In genomic region chr1:46535063-46535462, GRCh38 we compare ENCODE assay signal across 9 cellular contexts. TPM values are rescaled to one million over a fixed set of nuclear protein-coding genes. Genes with fewer than 3 reads are reported as not detected.
DNase-seq lines count a peak whose midpoint lies in the region; ATAC-seq, FAIRE-seq and TF ChIP-seq lines count a peak whose summit lies in the region.
"Had no signal": no experiment of that assay in that cellular context is flagged by ENCODE, and none has a peak within 500 bp of the region (broad histone marks: within the 10 kb centered on the region; RNA-seq: fewer than 3 reads in every experiment).

No MANE protein-coding gene starts in this region.

- TF ChIP-seq POLR2A in body of pancreas (IDR thresholded peaks at IDR 0.05), result no peak

- peaks cover 0 to 11% (median 0%) of the 10 kb centered on the region in 11 donors for H3K9me3 Mint-ChIP-seq in naive thymus-derived CD4-positive, alpha-beta T cell

- no peak overlapping the region for H3K27ac ChIP-seq in body of pancreas
- H3K27ac ChIP-seq in pancreas, result no peak overlapping the region
- H3K27ac ChIP-seq in naive thymus-derived CD4-positive, alpha-beta T cell (ENCODE audit: low read depth, low read length), result no peak overlapping the region

- H3K27me3 Mint-ChIP-seq in naive thymus-derived CD4-positive, alpha-beta T cell, result peaks cover 0 to 52% (median 0%) of the 10 kb centered on the region in 5 donors

- peaks cover 0 to 2% (median 0%) of the 10 kb centered on the region in 5 donors for H3K36me3 Mint-ChIP-seq in naive thymus-derived CD4-positive, alpha-beta T cell

- FAIRE-seq in pancreas (lab: Jason Lieb, UNC), result no peak

- H3K27ac Mint-ChIP-seq in naive thymus-derived CD4-positive, alpha-beta T cell, result no peak overlapping the region

- H3K4me3 ChIP-seq in body of pancreas (no peak overlapping the region), pancreas (no peak overlapping the region)
- no peak overlapping the region for H3K4me3 ChIP-seq in naive thymus-derived CD4-positive, alpha-beta T cell (ENCODE audit: low read length)

- H3K4me1 Mint-ChIP-seq in naive thymus-derived CD4-positive, alpha-beta T cell, result peaks cover 0 to 10% (median 5%) of the 10 kb centered on the region in 7 donors

- WGBS in body of pancreas, 2 donors, result 38 to 48% methylated on average over 2 of the region's 2 CpGs
- 44 to 50% methylated on average over 2 of the region's 2 CpGs for WGBS in pancreas, 2 donors

- TF ChIP-seq CTCF in body of pancreas (IDR thresholded peaks at IDR 0.05) (peak; percentile 5 to 47 (median 32)), pancreas (IDR thresholded peaks at IDR 0.05) (no peak)

- H3K4me3 Mint-ChIP-seq in naive thymus-derived CD4-positive, alpha-beta T cell, result peak overlapping the region in 2 of 10 donors; percentile 4 to 38

- CTCF ChIA-PET in naive thymus-derived CD4-positive, alpha-beta T cell (lab: Charles Lee), result no interaction called here

- H3K27me3 ChIP-seq in body of pancreas (no peaks in the 10 kb centered on the region), pancreas (no peaks in the 10 kb centered on the region)
- no peaks in the 10 kb centered on the region for H3K27me3 ChIP-seq in naive thymus-derived CD4-positive, alpha-beta T cell (ENCODE audit: control insufficient read depth in 2 of 2, insufficient read depth in 2 of 2, low read length in 2 of 2)

- H3K36me3 ChIP-seq in body of pancreas (replicated peaks in 1 of 2; ENCODE audit: insufficient read depth in 1 of 2, low read depth in 2 of 2), result no peaks in the 10 kb centered on the region
- no peaks in the 10 kb centered on the region for H3K36me3 ChIP-seq in pancreas
- H3K36me3 ChIP-seq in naive thymus-derived CD4-positive, alpha-beta T cell (ENCODE audit: control insufficient read depth in 2 of 3, insufficient read depth in 3 of 3, low read length in 3 of 3), result no peaks in the 10 kb centered on the region

- peak; percentile 18 for DNase-seq in NCI-H748 (lab: John Stamatoyannopoulos, UW; ENCODE audit: unreplicated experiment)
- no peak for DNase-seq in NCI-H748 treated with DMSO at 0.1 percent for 48 hours (lab: John Stamatoyannopoulos, UW)
- peak; percentile 53 for DNase-seq in M059J (ENCODE audit: low read depth)
- DNase-seq in body of pancreas, result peak; percentile 54 to 73 (median 59)
- peak in 4 of 6 donors; percentile 30 to 50 (median 44) for DNase-seq in pancreas
- no peak for DNase-seq in NCI-H2107 (lab: John Stamatoyannopoulos, UW)
- no peak for DNase-seq in naive thymus-derived CD4-positive, alpha-beta T cell

- POLR2A ChIA-PET in naive thymus-derived CD4-positive, alpha-beta T cell (lab: Charles Lee), result interaction anchor here (0.6 to 0.7 kb wide), 2 partner anchors 102 to 134 kb away, joined by 3 read pairs; no protein-coding TSS in a partner anchor

- intact Hi-C loops in body of pancreas (cut with DNase I) (no loop called here), pancreas (cut with DNase I) (no loop called here)
- intact Hi-C loops in naive thymus-derived CD4-positive, alpha-beta T cell (cut with micrococcal nuclease), result no loop called here

- ATAC-seq in body of pancreas (peak; percentile 47), pancreas (peak; percentile 56 to 81 (median 68)), HG02798 (IDR thresholded peaks at IDR 0.05; ENCODE audit: poor library complexity, unreplicated experiment) (no peak)
- no peak for ATAC-seq in naive thymus-derived CD4-positive, alpha-beta T cell

- H3K4me1 ChIP-seq in body of pancreas (peaks cover 6% of the 10 kb centered on the region), pancreas (peaks cover 0 to 3% (median 0%) of the 10 kb centered on the region in 3 donors)
- H3K4me1 ChIP-seq in naive thymus-derived CD4-positive, alpha-beta T cell (ENCODE audit: control insufficient read depth in 2 of 2, insufficient read depth in 2 of 2, low read length in 2 of 2), result peaks cover 4 to 9% of the 10 kb centered on the region in 2 donors

- H3K9me3 ChIP-seq in body of pancreas (no peaks in the 10 kb centered on the region), pancreas (no peaks in the 10 kb centered on the region)
- H3K9me3 ChIP-seq in naive thymus-derived CD4-positive, alpha-beta T cell (ENCODE audit: control insufficient read depth in 2 of 3, low read length in 3 of 3), result no peaks in the 10 kb centered on the region

RNA-seq across cellular contexts. Expression of gene KNCN, which starts 16.4 kb away (rescaled TPM):
- not detected in 2 replicates for total RNA-seq in M059J (2014; rRNA removed; shearing (Covaris generic))
- total RNA-seq in body of pancreas, result not detected
- not detected for total RNA-seq in pancreas
- not detected for polyA plus RNA-seq in pancreas
- total RNA-seq in naive thymus-derived CD4-positive, alpha-beta T cell, result not detected
- polyA plus RNA-seq in naive thymus-derived CD4-positive, alpha-beta T cell, result not detected
- total RNA-seq: Daoy had no signal

RNA-seq across cellular contexts. Expression of gene DMBX1, which starts 45.4 kb away (rescaled TPM):
- not detected in 2 replicates for total RNA-seq in M059J (2014; rRNA removed; shearing (Covaris generic))
- total RNA-seq in body of pancreas (not detected), pancreas (not detected)
- not detected for polyA plus RNA-seq in pancreas
- total RNA-seq in naive thymus-derived CD4-positive, alpha-beta T cell, result not detected
- polyA plus RNA-seq in naive thymus-derived CD4-positive, alpha-beta T cell, result not detected

Comparison
In these comparisons a context has a peak if more than half of its experiments do, and no peak if none do; other contexts are left out.
1. DNase-seq: peak in NCI-H748 (single experiment), M059J (single experiment), body of pancreas (4 of 4) and pancreas (4 of 6); none in NCI-H748 treated with DMSO at 0.1 percent for 48 hours (single experiment), NCI-H2107 (single experiment) and naive thymus-derived CD4-positive, alpha-beta T cell (0 of 9).
2. ATAC-seq: peak in body of pancreas (single experiment) and pancreas (4 of 4); none in naive thymus-derived CD4-positive, alpha-beta T cell (single experiment) and HG02798 (single experiment).
3. CTCF ChIP-seq: peak in body of pancreas (7 of 7); none in pancreas (0 of 4).